Comparison of ENCODE assay signal across 14 cellular contexts in genomic region chr12:8444536-8445278, GRCh38. TPM values are rescaled to one million over a fixed set of nuclear protein-coding genes. Genes with fewer than 3 reads are reported as not detected.
"Had no signal": no experiment of that assay in that cellular context is flagged by ENCODE, and none has a peak within 500 bp of the region (broad histone marks: within the 10 kb centered on the region; RNA-seq: fewer than 3 reads in every experiment).

No MANE protein-coding gene starts in this region.

RNA-seq across cellular contexts. Expression of gene CLEC6A, which starts 11.1 kb away (rescaled TPM):
- total RNA-seq: activated B cell treated with CpG ODN at 0.5 μM for 24 hours; activated CD8-positive, alpha-beta memory T cell treated with anti-CD3 and anti-CD28 coated beads for 36 hours; activated naive CD4-positive, alpha-beta T cell treated with anti-CD3 and anti-CD28 coated beads, Interleukin-2, amount 50 U/mL, for 72 hours; activated T-helper 2 cell treated with anti-CD3 and anti-CD28 coated beads, Interferon-gamma antibody, Interleukin-2, Interleukin-4, amounts not matched to agents 10 μg/mL and 5 μg/mL and 100 μg/mL, durations not matched to agents 14 hours and 24 hours and 36 hours; adrenal gland; astrocyte; body of pancreas; breast epithelium; cardiac septum; NCI-H460; OCI-LY7; PC-9; Right ventricle myocardium inferior; SK-MEL-5 had no signal
